Comparison of ENCODE assay signal across 25 cellular contexts in genomic region chrX:95675794-95676193, GRCh38.
"Had no signal": no experiment of that assay in that cellular context is flagged by ENCODE, and none has a peak within 500 bp of the region (broad histone marks: within the 10 kb centered on the region; RNA-seq: fewer than 3 reads in every experiment).

No MANE protein-coding gene starts in this region.

- H3K4me2 ChIP-seq: KMS-11 had no signal

- DNase-seq: activated CD4-positive, alpha-beta T cell treated with anti-CD3 and anti-CD28 coated beads for 4 hours; activated CD8-positive, alpha-beta memory T cell treated with anti-CD3 and anti-CD28 coated beads, Interleukin-2, amount 50 U/mL, for 4 hours; activated CD8-positive, alpha-beta T cell treated with anti-CD3 and anti-CD28 coated beads for 36 hours; activated gamma-delta T cell treated with Interleukin-2 at 50 U/mL for 16 hours; activated naive CD4-positive, alpha-beta T cell treated with anti-CD3 and anti-CD28 coated beads, Interleukin-2, amount 50 U/mL, for 16 hours; activated naive CD8-positive, alpha-beta T cell treated with anti-CD3 and anti-CD28 coated beads, Interleukin-2, amount 10 ng/mL, durations not matched to agents 7 days and 5 days; activated T-cell treated with anti-CD3 and anti-CD28 coated beads, Interleukin-2, amount 50 U/mL, for 72 hours; adrenal gland; anterior cingulate cortex; central memory CD4-positive, alpha-beta T cell; MG63; MV-4-11; NCI-H1105; NCI-H1436; NCI-H1694 treated with DMSO at 0.1 percent for 48 hours; NCI-H2029 treated with DMSO at 0.1 percent for 48 hours; NCI-H345; NCI-H510A treated with DMSO at 0.1 percent for 48 hours; NCI-H69; Peyer's patch; SHP77 had no signal

- H3K4me3 ChIP-seq: adrenal gland, MG63, Peyer's patch, SJSA1 had no signal

- ATAC-seq: activated CD4-positive, CD25-positive, alpha-beta regulatory T cell treated with anti-CD3 and anti-CD28 coated beads, Interleukin-2, amount 50 U/mL, for 24 hours; activated CD8-positive, alpha-beta T cell treated with anti-CD3 and anti-CD28 coated beads for 36 hours; activated T-cell treated with anti-CD3 and anti-CD28 coated beads, Interleukin-2, amount 50 U/mL, for 72 hours; SK-N-SH treated with all-trans-retinoic acid at 6 μM for 48 hours had no signal

- H3K4me1 ChIP-seq: adrenal gland, Peyer's patch, SJSA1 had no signal

- H3K36me3 ChIP-seq: adrenal gland, MG63, Peyer's patch, SJSA1 had no signal

- H3K27ac ChIP-seq: adrenal gland, KMS-11, Peyer's patch, SJSA1 had no signal

- H3K27me3 ChIP-seq: MG63, Peyer's patch, SJSA1 had no signal

- H3K9ac ChIP-seq: KMS-11 had no signal

- H3K9me3 ChIP-seq: adrenal gland, MG63, Peyer's patch, SJSA1 had no signal
